In genomic region chr12:25811656-25812126, GRCh38 we compare ENCODE assay signal across 1 cellular context.
TF ChIP-seq lines count a peak whose summit lies in the region.

No MANE protein-coding gene starts in this region.

TF ChIP-seq in HEK293, 187 proteins besides CTCF, POLR2A, EP300 and RAD21 (continued from another document):
- TF ChIP-seq ZNF280C (tag by site-specific recombination; IDR thresholded peaks at IDR 0.05) (no peak), ZFP69B (tag by site-specific recombination; IDR thresholded peaks at IDR 0.05) (no peak), ZNF513 (tag by site-specific recombination; IDR thresholded peaks at IDR 0.05) (no peak), PRDM4 (tag by site-specific recombination; IDR thresholded peaks at IDR 0.05) (0 out of 2 replicates have a peak, but pooled peaks have one; percentile 12), ZBTB44 (tag by site-specific recombination; IDR thresholded peaks at IDR 0.05) (0 out of 2 replicates have a peak, but pooled peaks have one; percentile 12)
